Comparison of ENCODE assay signal across 26 cellular contexts in the genomic region with DNA sequence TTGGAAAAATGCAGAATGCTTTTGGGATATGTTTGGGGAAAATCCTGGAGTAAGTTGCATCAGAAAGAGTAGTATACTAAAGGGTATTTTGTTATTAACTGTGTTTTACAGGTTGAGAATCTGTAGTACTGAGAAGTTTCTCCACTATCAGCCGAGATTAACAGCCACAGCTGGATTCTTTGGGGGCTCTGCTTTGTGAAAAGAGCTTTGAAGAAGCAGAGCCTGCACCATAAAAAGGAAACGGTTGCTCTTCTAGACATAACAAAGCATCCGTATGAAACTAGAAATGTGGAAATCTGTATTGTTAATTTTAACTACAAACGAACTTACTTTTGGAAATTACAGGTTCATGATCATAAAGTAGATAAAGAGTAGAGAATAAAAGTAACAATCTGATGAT. TPM values are rescaled to one million over a fixed set of nuclear protein-coding genes. Genes with fewer than 3 reads are reported as not detected.
DNase-seq lines count a peak whose midpoint lies in the region; ATAC-seq and TF ChIP-seq lines count a peak whose summit lies in the region.
"Had no signal": no experiment of that assay in that cellular context is flagged by ENCODE, and none has a peak within 500 bp of the region (broad histone marks: within the 10 kb centered on the region; RNA-seq: fewer than 3 reads in every experiment).

No MANE protein-coding gene starts in this region.

- no TSS peak for BruUV-seq in IMR-90 (replicated peaks; lab: Mats Ljungman, UMichigan)

- H4K5ac ChIP-seq in IMR-90 (ENCODE audit: low read depth, low read length) (no peak overlapping the region), mesendoderm (ENCODE audit: low read length) (no peak overlapping the region)

- H2AFZ ChIP-seq in IMR-90 (replicated peaks; ENCODE audit: low read length, poor library complexity), result no peak overlapping the region
- H2AFZ ChIP-seq: PC-9 had no signal

- POLR2A ChIA-PET in CD4-positive, alpha-beta T cell (lab: Charles Lee), result no interaction called here
- POLR2A ChIA-PET in IMR-90 (lab: Charles Lee; ENCODE audit: unreplicated experiment), result interaction anchor here (1.5 kb wide), 1 partner anchor 9 kb away, joined by 3 read pairs; no protein-coding TSS in a partner anchor
- POLR2A ChIA-PET in WTC11 (lab: Charles Lee), result no interaction called here

- H3K36me3 Mint-ChIP-seq in CD4-positive, alpha-beta T cell (ENCODE audit: low read depth), result peaks cover 3% of the 10 kb centered on the region
- peaks cover 12% of the 10 kb centered on the region; the same call in 1 of the 2 replicates for H3K36me3 Mint-ChIP-seq in WTC11

- H2AK5ac ChIP-seq in IMR-90 (ENCODE audit: low read depth, low read length), result no peak overlapping the region
- no peak overlapping the region for H2AK5ac ChIP-seq in mesendoderm (ENCODE audit: low read length)

- intact Hi-C loops in CD4-positive, alpha-beta T cell (cut with DNase I, micrococcal nuclease), result loop anchor here in 1 of 2 experiments (10.0 kb wide), 2 partner anchors 243 to 753 kb away; partner anchors contain the start of genes NOS2 and WSB1
- intact Hi-C loops in IMR-90 (cut with micrococcal nuclease), result loop anchor here (5.0 to 10.0 kb wide), 4 partner anchors 54 to 287 kb away; partner anchors contain the start of genes IFT20, LYRM9 and TNFAIP1
- intact Hi-C loops in right lobe of liver (cut with DNase I), result no loop called here

- no peak overlapping the region; the same call in 1 of the 2 replicates for H3K4ac ChIP-seq in IMR-90 (ENCODE audit: low read depth, low read length)
- H3K4ac ChIP-seq in mesendoderm (ENCODE audit: low read depth, low read length), result no peak overlapping the region

- no peak for ATAC-seq in CD4-positive, alpha-beta T cell (ENCODE audit: poor library complexity)
- ATAC-seq in IMR-90 (ENCODE audit: low read depth) (no peak), WTC11 (no peak), GM21619 (IDR thresholded peaks at IDR 0.05; ENCODE audit: unreplicated experiment) (no peak), right lobe of liver (no peak)
- ATAC-seq: HCT116; mucosa of descending colon; stimulated activated memory B cell treated with anti-CD40 and anti-IgM and Interleukin-4, amounts not matched to agents 10 μg/mL and 1 μg/mL and 100 μg/mL, for 72 hours had no signal

- no peak overlapping the region for H4K91ac ChIP-seq in IMR-90 (ENCODE audit: insufficient read depth, low read depth, low read length)

- in situ Hi-C loops in IMR-90 (cut with MboI; ENCODE audit: low sequenced_read_pairs) (loop anchor here (10.0 kb wide), 1 partner anchor 277 kb away; no protein-coding TSS in a partner anchor), brain microvascular endothelial cell (cut with HindIII; ENCODE audit: low pct_ligation_motif_present, low sequenced_read_pairs) (no loop called here)

- no CpG with 5 or more reads among the region's 4 CpGs for WGBS in IMR-90 (ENCODE audit: extremely low coverage in 2 of 2, insufficient read length in 1 of 2), 2 experiments
- no CpG with 5 or more reads among the region's 4 CpGs for WGBS in mesendoderm (ENCODE audit: extremely low coverage, insufficient coverage, low lambda C conversion rate)
- 43% methylated on average over 4 of the region's 4 CpGs for WGBS in right lobe of liver (ENCODE audit: insufficient coverage, low coverage, low lambda C conversion rate, missing lambda C conversion rate)

- H3K4me2 ChIP-seq in IMR-90 (ENCODE audit: low read depth, low read length), result peak overlapping the region; percentile 67
- no peak overlapping the region for H3K4me2 ChIP-seq in mesendoderm (ENCODE audit: low read length)
- H3K4me2 ChIP-seq: PC-9 had no signal

- no peak overlapping the region for H3K4me3 ChIP-seq in IMR-90 (ENCODE audit: insufficient read depth, low read depth, low read length)
- H3K4me3 ChIP-seq in mesendoderm (ENCODE audit: low read length), result no peak overlapping the region
- no peak overlapping the region for H3K4me3 ChIP-seq in brain microvascular endothelial cell (ENCODE audit: low read depth, low read length)
- no peak overlapping the region for H3K4me3 ChIP-seq in right lobe of liver
- H3K4me3 ChIP-seq: mucosa of descending colon, PC-9, skin epidermis, vagina had no signal

- H3K9ac ChIP-seq in IMR-90 (ENCODE audit: low read depth, low read length), result peak overlapping the region; percentile 36; the same call in 1 of the 2 replicates
- H3K9ac ChIP-seq in mesendoderm (ENCODE audit: low read length), result no peak overlapping the region

- H2AK9ac ChIP-seq in IMR-90 (replicated peaks; ENCODE audit: low read depth, low read length, poor library complexity), result no peak overlapping the region

- H2BK15ac ChIP-seq in IMR-90 (ENCODE audit: low read depth, low read length) (no peak overlapping the region), mesendoderm (replicated peaks; ENCODE audit: low read depth) (no peak overlapping the region)

- peaks cover 12 to 73% of the 10 kb centered on the region in 2 experiments for H3K79me1 ChIP-seq in IMR-90 (ENCODE audit: low read depth in 1 of 2, low read length in 2 of 2)
- H3K79me1 ChIP-seq in mesendoderm (ENCODE audit: low read length), result peaks cover 13% of the 10 kb centered on the region

- H3K27ac ChIP-seq in CD4-positive, alpha-beta T cell (ENCODE audit: low read depth, low read length), result no peak overlapping the region
- H3K27ac ChIP-seq in IMR-90 (ENCODE audit: insufficient read depth, low read length) (no peak overlapping the region), mesendoderm (ENCODE audit: low read depth, low read length) (no peak overlapping the region), brain microvascular endothelial cell (no peak overlapping the region), right lobe of liver (no peak overlapping the region)
- H3K27ac ChIP-seq: epithelial cell of prostate, PC-9, skin epidermis, vagina had no signal

- H3K18ac ChIP-seq in IMR-90 (ENCODE audit: low read depth, low read length), result no peak overlapping the region; the same call in 1 of the 2 replicates
- no peak overlapping the region for H3K18ac ChIP-seq in mesendoderm (ENCODE audit: low read length)

- H3K9me3 Mint-ChIP-seq in CD4-positive, alpha-beta T cell, result no peaks in the 10 kb centered on the region
- H3K9me3 Mint-ChIP-seq in WTC11, result no peaks in the 10 kb centered on the region
- H3K9me3 Mint-ChIP-seq: dendritic cell treated with granulocyte-macrophage colony-stimulating factor and Interleukin-4, amounts not matched to agents 40 ng/mL and 50 ng/mL, for 4 days; stimulated activated memory B cell treated with anti-CD40 and anti-IgM and Interleukin-4, amounts not matched to agents 10 μg/mL and 1 μg/mL and 100 μg/mL, for 72 hours had no signal

- CTCF ChIA-PET in CD4-positive, alpha-beta T cell (lab: Charles Lee), result no interaction called here
- CTCF ChIA-PET in IMR-90 (lab: Yijun Ruan, JAX), result interaction anchor here (0.6 kb wide), 1 partner anchor 105 kb away, joined by 6 read pairs; no protein-coding TSS in a partner anchor
- CTCF ChIA-PET in WTC11 (lab: Charles Lee), result no interaction called here

- H3K56ac ChIP-seq in IMR-90 (ENCODE audit: extremely low read depth, insufficient read depth, low read length) (no peak overlapping the region), mesendoderm (ENCODE audit: low read length) (no peak overlapping the region)

- H4K8ac ChIP-seq in IMR-90 (ENCODE audit: low read depth in 2 of 2, low read length in 2 of 2), result 0 out of 4 replicates have a peak overlapping the region, but pooled peaks of 1 of the 2 experiments have one; percentile 35
- H4K8ac ChIP-seq in mesendoderm (ENCODE audit: low read depth, low read length), result no peak overlapping the region

- no peak for TF ChIP-seq RAD21 in IMR-90 (IDR thresholded peaks at IDR 0.05; ENCODE audit: low read length)

- peak overlapping the region; percentile 54; the same call in 1 of the 2 replicates for H3K23ac ChIP-seq in IMR-90 (ENCODE audit: low read depth, low read length)
- H3K23ac ChIP-seq in mesendoderm (ENCODE audit: low read length), result no peak overlapping the region

- H3K4me1 Mint-ChIP-seq in CD4-positive, alpha-beta T cell (ENCODE audit: low read depth), result peaks cover 81% of the 10 kb centered on the region
- H3K4me1 Mint-ChIP-seq in WTC11, result peaks cover 87% of the 10 kb centered on the region

- H3K9me3 ChIP-seq in CD4-positive, alpha-beta T cell (ENCODE audit: control insufficient read depth, low read length), result no peaks in the 10 kb centered on the region
- no peaks in the 10 kb centered on the region for H3K9me3 ChIP-seq in IMR-90 (ENCODE audit: control insufficient read depth, insufficient read depth, low read length)
- H3K9me3 ChIP-seq in right lobe of liver, result no peaks in the 10 kb centered on the region
- H3K9me3 ChIP-seq: mucosa of descending colon, vagina had no signal

- no peaks in the 10 kb centered on the region for H3K27me3 Mint-ChIP-seq in CD4-positive, alpha-beta T cell
- no peaks in the 10 kb centered on the region for H3K27me3 Mint-ChIP-seq in WTC11 (ENCODE audit: low read depth)
- H3K27me3 Mint-ChIP-seq: CD4-positive, CD25-positive, alpha-beta regulatory T cell; dendritic cell treated with granulocyte-macrophage colony-stimulating factor and Interleukin-4, amounts not matched to agents 40 ng/mL and 50 ng/mL, for 4 days; stimulated activated memory B cell treated with anti-CD40 and anti-IgM and Interleukin-4, amounts not matched to agents 10 μg/mL and 1 μg/mL and 100 μg/mL, for 72 hours had no signal

- H3K36me3 ChIP-seq in IMR-90 (ENCODE audit: control insufficient read depth, insufficient read depth, low read length), result peaks cover 8% of the 10 kb centered on the region; the same call in 1 of the 2 replicates
- no peaks in the 10 kb centered on the region for H3K36me3 ChIP-seq in mesendoderm (ENCODE audit: control insufficient read depth, insufficient read depth, low read length)
- no peaks in the 10 kb centered on the region for H3K36me3 ChIP-seq in brain microvascular endothelial cell (replicated peaks)
- no peaks in the 10 kb centered on the region for H3K36me3 ChIP-seq in right lobe of liver
- H3K36me3 ChIP-seq: vagina had no signal

- H3K4me3 Mint-ChIP-seq in CD4-positive, alpha-beta T cell, result peak overlapping the region; percentile 13
- peak overlapping the region; percentile 13 for H3K4me3 Mint-ChIP-seq in WTC11
- H3K4me3 Mint-ChIP-seq: dendritic cell treated with granulocyte-macrophage colony-stimulating factor and Interleukin-4, amounts not matched to agents 40 ng/mL and 50 ng/mL, for 4 days; stimulated activated memory B cell treated with anti-CD40 and anti-IgM and Interleukin-4, amounts not matched to agents 10 μg/mL and 1 μg/mL and 100 μg/mL, for 72 hours had no signal

- H3K4me1 ChIP-seq in IMR-90 (ENCODE audit: control insufficient read depth, insufficient read depth, low read length) (peaks cover 8% of the 10 kb centered on the region), mesendoderm (ENCODE audit: control insufficient read depth, low read depth, low read length) (peaks cover 9% of the 10 kb centered on the region), right lobe of liver (peaks cover 0 to 33% (median 14%) of the 10 kb centered on the region in 4 donors)

- DNase-seq in CD4-positive, alpha-beta T cell, result no peak
- DNase-seq in IMR-90 (no peak), WTC11 (ENCODE audit: low spot score) (no peak), mesendoderm (peak; percentile 65), brain microvascular endothelial cell (no peak), right lobe of liver (no peak), OCI-M2 (lab: John Stamatoyannopoulos, UW; ENCODE audit: unreplicated experiment) (no peak)
- DNase-seq: activated CD4-positive, alpha-beta T cell treated with anti-CD3 and anti-CD28 coated beads, Interleukin-2, amount 50 U/mL, for 48 hours; activated gamma-delta T cell; activated T-cell treated with anti-CD3 and anti-CD28 coated beads for 4 hours; CD4-positive, CD25-positive, alpha-beta regulatory T cell; DMS 273 treated with DMSO at 0.1 percent for 48 hours; mucosa of descending colon; NCI-H1092 treated with DMSO at 0.1 percent for 48 hours; NCI-H2029; NCI-H748 treated with DMSO at 0.1 percent for 48 hours; PC-9; SHP77 treated with DMSO at 0.1 percent for 48 hours; stimulated activated CD4-positive, alpha-beta T cell treated with anti-CD3 and anti-CD28 coated beads, Interleukin-2, amount 100 ng/mL, for 24 hours had no signal

- H2BK5ac ChIP-seq in IMR-90 (ENCODE audit: low read depth, low read length, poor library complexity, severe bottlenecking) (peak overlapping the region; percentile 0), mesendoderm (ENCODE audit: low read length) (no peak overlapping the region)

- no peak overlapping the region for H2BK120ac ChIP-seq in IMR-90 (ENCODE audit: low read depth, low read length)
- H2BK120ac ChIP-seq in mesendoderm (ENCODE audit: low read depth, low read length), result no peak overlapping the region

- H3K27ac Mint-ChIP-seq in CD4-positive, alpha-beta T cell, result no peak overlapping the region
- H3K27ac Mint-ChIP-seq in WTC11, result 0 out of 2 replicates have a peak overlapping the region, but pooled peaks have one; percentile 31
- H3K27ac Mint-ChIP-seq: dendritic cell treated with granulocyte-macrophage colony-stimulating factor and Interleukin-4, amounts not matched to agents 40 ng/mL and 50 ng/mL, for 4 days; stimulated activated memory B cell treated with anti-CD40 and anti-IgM and Interleukin-4, amounts not matched to agents 10 μg/mL and 1 μg/mL and 100 μg/mL, for 72 hours had no signal

- no peak overlapping the region for H3K14ac ChIP-seq in IMR-90 (replicated peaks; ENCODE audit: low read depth, low read length)

- TF ChIP-seq CTCF in CD4-positive, alpha-beta T cell (IDR thresholded peaks at IDR 0.05), result no peak
- TF ChIP-seq CTCF in IMR-90 (conservative IDR thresholded peaks at IDR 0.05; ENCODE audit: low read depth, low read length) (no peak), WTC11 (IDR thresholded peaks at IDR 0.05) (no peak), brain microvascular endothelial cell (IDR thresholded peaks at IDR 0.05; ENCODE audit: low read depth, low read length, missing control alignments) (no peak), right lobe of liver (IDR thresholded peaks at IDR 0.05) (no peak)

- no peaks in the 10 kb centered on the region for H3K27me3 ChIP-seq in CD4-positive, alpha-beta T cell (ENCODE audit: control insufficient read depth, insufficient read depth, low read length)
- H3K27me3 ChIP-seq in IMR-90 (ENCODE audit: control insufficient read depth, insufficient read depth, low read length) (no peaks in the 10 kb centered on the region), mesendoderm (ENCODE audit: insufficient read depth, low read length, poor library complexity) (no peaks in the 10 kb centered on the region), brain microvascular endothelial cell (replicated peaks) (no peaks in the 10 kb centered on the region), right lobe of liver (no peaks in the 10 kb centered on the region)
- H3K27me3 ChIP-seq: vagina had no signal

- dilution Hi-C loops in IMR-90 (cut with HindIII; ENCODE audit: low sequenced_read_pairs, unreplicated experiment), result no loop called here

- H2BK20ac ChIP-seq in IMR-90 (ENCODE audit: low read depth, low read length), result no peak overlapping the region

- H3K9me1 ChIP-seq in IMR-90 (ENCODE audit: insufficient read depth, low read length), result peaks cover 5% of the 10 kb centered on the region

- H3K79me2 ChIP-seq in mesendoderm (ENCODE audit: control insufficient read depth, insufficient read depth, low read length), result peaks cover 55% of the 10 kb centered on the region

- no peak for TF ChIP-seq POLR2A in IMR-90 (IDR thresholded peaks at IDR 0.05; ENCODE audit: low read depth, low read length)
- no peak for TF ChIP-seq POLR2A in right lobe of liver (IDR thresholded peaks at IDR 0.05)

- peaks cover 77% of the 10 kb centered on the region for H4K20me1 ChIP-seq in IMR-90 (ENCODE audit: insufficient read depth, low read length)

RNA-seq across cellular contexts. Expression of gene NLK, which starts 5.3 kb away (rescaled TPM):
- total RNA-seq in CD4-positive, alpha-beta T cell, result 1 to 10 TPM; 6.8 to 7.7 TPM
- total RNA-seq in IMR-90 (2012; rRNA removed) (23.3 and 29.2 TPM in 2 replicates), WTC11 (2021) (38.3 to 40.3 TPM (median 39.9 TPM) in 3 replicates), right lobe of liver (10 to 100 TPM in 3 of 6 experiments, 1 to 10 TPM in 3; 8.8 to 10.6 (median 9.9) TPM)
- 13.8 and 15.3 TPM in 2 replicates for polyA plus RNA-seq in IMR-90 (2012; rRNA removed)
- 6.2 and 8.6 TPM in 2 replicates for polyA plus RNA-seq in IMR-90 (2012; cell fraction: cytosol; rRNA removed)
- 20.9 and 37.1 TPM in 2 replicates for polyA plus RNA-seq in IMR-90 (2012; cell fraction: nucleus; rRNA removed; ENCODE audit: low replicate concordance)
- polyA plus RNA-seq in mesendoderm (2013, experiment 1 of 2), result 29.4 TPM
- 27.8 TPM for polyA plus RNA-seq in mesendoderm (2013, experiment 2 of 2)
